Comparison of ENCODE assay signal across 9 cellular contexts in genomic region chr7:55515569-55516279, GRCh38. TPM values are rescaled to one million over a fixed set of nuclear protein-coding genes. Genes with fewer than 3 reads are reported as not detected.
DNase-seq lines count a peak whose midpoint lies in the region; ATAC-seq and TF ChIP-seq lines count a peak whose summit lies in the region.
"Had no signal": no experiment of that assay in that cellular context is flagged by ENCODE, and none has a peak within 500 bp of the region (broad histone marks: within the 10 kb centered on the region; RNA-seq: fewer than 3 reads in every experiment).

No MANE protein-coding gene starts in this region.

- H3K36me3 ChIP-seq in PC-3 (ENCODE audit: low read depth, low read length), result peaks cover 5% of the 10 kb centered on the region; the same call in 1 of the 2 replicates

- no peaks in the 10 kb centered on the region for H3K27me3 ChIP-seq in PC-3 (ENCODE audit: low read length)
- H3K27me3 ChIP-seq: neutrophil had no signal

- H3K9ac ChIP-seq in PC-3 (ENCODE audit: low read length), result no peak overlapping the region

- peak; percentile 37 for ATAC-seq in GM21786 (IDR thresholded peaks at IDR 0.05; ENCODE audit: unreplicated experiment)
- ATAC-seq in T-cell (replicated peaks in 1 of 4), result no peak
- peak in 1 of 2 donors; percentile 43 for ATAC-seq in natural killer cell treated with Interleukin-12 subunit alpha and Interleukin-12 subunit beta and Interleukin-15 and Interleukin-18, amount 100 ng/mL, for 72 hours
- ATAC-seq in PC-3, result no peak

- peaks cover 48 to 78% (median 56%) of the 10 kb centered on the region in 3 donors for H3K4me1 Mint-ChIP-seq in T-cell
- H3K4me1 Mint-ChIP-seq in natural killer cell treated with Interleukin-12 subunit alpha and Interleukin-12 subunit beta and Interleukin-15 and Interleukin-18, amount 100 ng/mL, for 72 hours (ENCODE audit: low read depth in 2 of 2), result peaks cover 65 to 68% of the 10 kb centered on the region in 2 donors

- CTCF ChIA-PET in T-cell (lab: Charles Lee) (interaction anchor here (0.6 to 1.8 kb wide), 3 partner anchors 9 to 59 kb away, joined by 3 to 5 read pairs (median 4); no protein-coding TSS in a partner anchor), PC-3 (lab: Charles Lee) (no interaction called here)

- POLR2A ChIA-PET in T-cell (lab: Charles Lee) (no interaction called here), PC-3 (lab: Charles Lee; ENCODE audit: unreplicated experiment) (no interaction called here)

- no peak overlapping the region for H3K4me2 ChIP-seq in PC-3 (ENCODE audit: low read length)

- no peaks in the 10 kb centered on the region for H4K20me1 ChIP-seq in PC-3 (ENCODE audit: low read length)

- H3F3A ChIP-seq in PC-3 (ENCODE audit: low read length, unreplicated experiment), result no peaks in the 10 kb centered on the region

- no peak overlapping the region for H3K4me3 ChIP-seq in PC-3 (ENCODE audit: low read length)

- no peaks in the 10 kb centered on the region for H3K9me2 ChIP-seq in PC-3 (replicated peaks; ENCODE audit: low read length)

- peak; percentile 24 for DNase-seq in activated CD4-positive, alpha-beta T cell treated with anti-CD3 and anti-CD28 coated beads for 48 hours
- DNase-seq in activated CD4-positive, alpha-beta T cell treated with anti-CD3 and anti-CD28 coated beads for 1 hour, result no peak
- DNase-seq in T-cell (no peak), PC-3 (no peak), islet precursor cell (no peak), pons (ENCODE audit: low spot score) (no peak)
- DNase-seq in natural killer cell treated with Interleukin-12 subunit alpha and Interleukin-12 subunit beta and Interleukin-15 and Interleukin-18, amount 100 ng/mL, for 72 hours (ENCODE audit: low spot score), result no peak

- no TSS peak for BruUV-seq in PC-3 (replicated peaks; lab: Mats Ljungman, UMichigan)

- intact Hi-C loops in PC-3 (cut with micrococcal nuclease), result no loop called here

- H3K4me3 Mint-ChIP-seq in T-cell, result no peak overlapping the region
- peak overlapping the region; percentile 55 for H3K4me3 Mint-ChIP-seq in natural killer cell treated with Interleukin-12 subunit alpha and Interleukin-12 subunit beta and Interleukin-15 and Interleukin-18, amount 100 ng/mL, for 72 hours

- H3K9me3 Mint-ChIP-seq in T-cell, result no peaks in the 10 kb centered on the region
- H3K9me3 Mint-ChIP-seq in natural killer cell treated with Interleukin-12 subunit alpha and Interleukin-12 subunit beta and Interleukin-15 and Interleukin-18, amount 100 ng/mL, for 72 hours, result no peaks in the 10 kb centered on the region

- no peak overlapping the region for H2AFZ ChIP-seq in PC-3 (ENCODE audit: low read length)

- no peak for TF ChIP-seq CTCF in PC-3 (conservative IDR thresholded peaks at IDR 0.05; ENCODE audit: low read depth, low read length)

- no peak overlapping the region for H3K27ac ChIP-seq in PC-3 (ENCODE audit: low read length)
- H3K27ac ChIP-seq: neutrophil had no signal

- H3K79me2 ChIP-seq in PC-3 (ENCODE audit: low read length), result no peaks in the 10 kb centered on the region

- H3K27me3 Mint-ChIP-seq in T-cell, result no peaks in the 10 kb centered on the region
- no peaks in the 10 kb centered on the region for H3K27me3 Mint-ChIP-seq in natural killer cell treated with Interleukin-12 subunit alpha and Interleukin-12 subunit beta and Interleukin-15 and Interleukin-18, amount 100 ng/mL, for 72 hours

- H3K27ac Mint-ChIP-seq in T-cell, result peak overlapping the region; percentile 68 to 77
- H3K27ac Mint-ChIP-seq in natural killer cell treated with Interleukin-12 subunit alpha and Interleukin-12 subunit beta and Interleukin-15 and Interleukin-18, amount 100 ng/mL, for 72 hours, result peak overlapping the region; percentile 58 to 89

- H3K9me3 ChIP-seq in PC-3 (ENCODE audit: low read length), result no peaks in the 10 kb centered on the region
- H3K9me3 ChIP-seq: neutrophil had no signal

- H3K36me3 Mint-ChIP-seq in T-cell, result peaks cover 67% of the 10 kb centered on the region
- peaks cover 28% of the 10 kb centered on the region for H3K36me3 Mint-ChIP-seq in natural killer cell treated with Interleukin-12 subunit alpha and Interleukin-12 subunit beta and Interleukin-15 and Interleukin-18, amount 100 ng/mL, for 72 hours

- H3K4me1 ChIP-seq in PC-3 (ENCODE audit: insufficient read depth, low read length), result no peaks in the 10 kb centered on the region

RNA-seq across cellular contexts. Expression of gene VOPP1, which starts 56.6 kb away (rescaled TPM):
- total RNA-seq in T-cell (100 to 1,000 TPM in 1 of 5 donors, 10 to 100 TPM in 4; 84.0 to 106 (median 94.8) TPM), PC-3 (2014; rRNA removed) (60.2 and 64.8 TPM in 2 replicates)
- total RNA-seq in natural killer cell treated with Interleukin-12 subunit alpha and Interleukin-12 subunit beta and Interleukin-15 and Interleukin-18, amount 100 ng/mL, for 72 hours, result 100 to 1,000 TPM; 204 to 244 TPM
